In the genomic region with DNA sequence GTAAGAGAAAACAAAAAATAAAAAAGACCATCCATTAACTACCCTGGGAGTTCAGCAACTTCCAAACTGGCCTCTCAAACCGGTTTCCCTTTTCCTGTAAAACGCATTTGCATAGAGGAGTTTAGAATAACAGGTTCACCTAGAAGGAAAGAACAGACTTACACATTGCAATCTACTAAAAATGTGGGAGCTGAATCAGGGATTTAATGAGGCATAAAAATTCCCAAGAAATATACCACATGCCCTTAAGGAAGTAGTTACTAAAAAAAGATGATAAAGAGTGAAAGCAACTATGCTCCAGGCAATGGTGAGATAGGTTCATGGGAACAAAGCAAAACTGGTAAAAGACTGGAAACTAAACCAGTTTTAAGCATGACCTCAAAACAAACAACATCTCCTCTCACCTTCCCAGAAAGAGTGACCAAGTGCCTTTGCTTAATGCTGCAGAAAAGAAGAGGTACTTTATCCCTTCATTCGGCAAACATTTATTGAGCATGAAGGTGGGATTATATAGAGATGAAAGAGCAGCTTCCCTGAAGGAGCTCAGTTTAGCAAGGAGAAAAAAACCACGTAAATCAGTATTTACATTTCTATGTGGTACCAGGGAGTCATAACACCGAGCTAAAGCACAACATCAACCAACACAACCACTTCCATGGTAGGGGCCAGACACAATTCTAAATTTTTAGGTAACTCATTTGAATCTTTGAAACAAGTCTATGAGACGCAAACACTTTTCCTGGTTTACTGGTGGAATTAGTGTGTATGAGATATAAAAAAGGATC, we compare ENCODE assay signal across 9 cellular contexts.
DNase-seq lines count a peak whose midpoint lies in the region; ATAC-seq, FAIRE-seq and TF ChIP-seq lines count a peak whose summit lies in the region.
"Had no signal": no experiment of that assay in that cellular context is flagged by ENCODE, and none has a peak within 500 bp of the region (broad histone marks: within the 10 kb centered on the region; RNA-seq: fewer than 3 reads in every experiment).

No MANE protein-coding gene starts in this region.

- no peak overlapping the region for H3K9ac ChIP-seq in endocrine pancreas (ENCODE audit: control insufficient read depth, insufficient read depth, low read length)

- peaks cover 3% of the 10 kb centered on the region for H3K36me3 Mint-ChIP-seq in activated CD8-positive, alpha-beta T cell treated with anti-CD3 and anti-CD28 coated beads, Interleukin-2, amount 10 ng/mL, durations not matched to agents 7 days and 5 days (ENCODE audit: low read depth)

- no peak overlapping the region for H2AFZ ChIP-seq in osteoblast (ENCODE audit: low read length)

- no peak for ATAC-seq in activated CD8-positive, alpha-beta T cell treated with anti-CD3 and anti-CD28 coated beads, Interleukin-2, amount 10 ng/mL, durations not matched to agents 7 days and 5 days

- CTCF ChIA-PET in activated CD8-positive, alpha-beta T cell treated with anti-CD3 and anti-CD28 coated beads, Interleukin-2, amount 10 ng/mL, durations not matched to agents 7 days and 5 days (lab: Charles Lee), result interaction anchor here (0.7 to 2.7 kb wide), 5 partner anchors 11 to 51 kb away, joined by 3 to 10 read pairs (median 3); no protein-coding TSS in a partner anchor

- no peak for FAIRE-seq in D721Med (lab: Jason Lieb, UNC)

- H3K27ac ChIP-seq in osteoblast (ENCODE audit: low read depth, low read length), result no peak overlapping the region

- H3K9me3 ChIP-seq in endocrine pancreas (ENCODE audit: control insufficient read depth, low read length) (no peaks in the 10 kb centered on the region), osteoblast (ENCODE audit: low read depth, low read length) (no peaks in the 10 kb centered on the region)

- H3K4me3 Mint-ChIP-seq in activated CD8-positive, alpha-beta T cell treated with anti-CD3 and anti-CD28 coated beads, Interleukin-2, amount 10 ng/mL, durations not matched to agents 7 days and 5 days, result no peak overlapping the region

- DNase-seq in DMS53 treated with DMSO at 0.1 percent for 48 hours (lab: John Stamatoyannopoulos, UW; ENCODE audit: unreplicated experiment), result peak; percentile 86
- peak; percentile 87 for DNase-seq in LNCaP clone FGC (ENCODE audit: low read depth)
- no peak for DNase-seq in osteoblast (ENCODE audit: insufficient read length, low spot score, missing footprints)
- DNase-seq in MV-4-11 (lab: John Stamatoyannopoulos, UW), result no peak
- no peak for DNase-seq in middle frontal gyrus (ENCODE audit: extremely low spot score, low spot score)
- no peak for DNase-seq in D721Med (ENCODE audit: insufficient read length, low spot score)
- DNase-seq in activated CD8-positive, alpha-beta T cell treated with anti-CD3 and anti-CD28 coated beads, Interleukin-2, amount 10 ng/mL, durations not matched to agents 7 days and 5 days, result no peak
- DNase-seq: Karpas-422 had no signal

- peaks cover 19% of the 10 kb centered on the region for H3K4me1 ChIP-seq in endocrine pancreas (ENCODE audit: control insufficient read depth, insufficient read depth, low read length)
- H3K4me1 ChIP-seq in osteoblast (ENCODE audit: insufficient read depth, low read length), result peaks cover 20% of the 10 kb centered on the region

- no peaks in the 10 kb centered on the region for H3K27me3 ChIP-seq in endocrine pancreas (ENCODE audit: control insufficient read depth, insufficient read depth, low read length)
- H3K27me3 ChIP-seq in osteoblast (ENCODE audit: insufficient read depth, low read length), result no peaks in the 10 kb centered on the region

- H3K4me2 ChIP-seq in osteoblast (ENCODE audit: insufficient read depth, low read length), result peak overlapping the region; percentile 19

- peaks cover 45% of the 10 kb centered on the region for H3K4me1 Mint-ChIP-seq in activated CD8-positive, alpha-beta T cell treated with anti-CD3 and anti-CD28 coated beads, Interleukin-2, amount 10 ng/mL, durations not matched to agents 7 days and 5 days (ENCODE audit: low read depth)

- H3K79me2 ChIP-seq in osteoblast (ENCODE audit: insufficient read depth, low read length), result no peaks in the 10 kb centered on the region

- no peaks in the 10 kb centered on the region for H3K27me3 Mint-ChIP-seq in activated CD8-positive, alpha-beta T cell treated with anti-CD3 and anti-CD28 coated beads, Interleukin-2, amount 10 ng/mL, durations not matched to agents 7 days and 5 days (ENCODE audit: low read depth)

- POLR2A ChIA-PET in activated CD8-positive, alpha-beta T cell treated with anti-CD3 and anti-CD28 coated beads, Interleukin-2, amount 10 ng/mL, durations not matched to agents 7 days and 5 days (lab: Charles Lee), result interaction anchor here (0.7 kb wide), 1 partner anchor 42 kb away, joined by 3 read pairs; no protein-coding TSS in a partner anchor

- H3K4me3 ChIP-seq in LNCaP clone FGC (ENCODE audit: low read depth, low read length), result peak overlapping the region; percentile 31
- H3K4me3 ChIP-seq in endocrine pancreas (ENCODE audit: control insufficient read depth, insufficient read depth, low read length), result peak overlapping the region; percentile 52
- no peak overlapping the region for H3K4me3 ChIP-seq in osteoblast (ENCODE audit: insufficient read depth, low read length)

- H3K27ac Mint-ChIP-seq in activated CD8-positive, alpha-beta T cell treated with anti-CD3 and anti-CD28 coated beads, Interleukin-2, amount 10 ng/mL, durations not matched to agents 7 days and 5 days, result no peak overlapping the region

- H3K9me3 Mint-ChIP-seq in activated CD8-positive, alpha-beta T cell treated with anti-CD3 and anti-CD28 coated beads, Interleukin-2, amount 10 ng/mL, durations not matched to agents 7 days and 5 days (ENCODE audit: insufficient read depth), result no peaks in the 10 kb centered on the region

- no peaks in the 10 kb centered on the region for H3K36me3 ChIP-seq in endocrine pancreas (ENCODE audit: control insufficient read depth, insufficient read depth, low read length)
- H3K36me3 ChIP-seq in osteoblast (ENCODE audit: insufficient read depth, low read length), result no peaks in the 10 kb centered on the region

- H4K20me1 ChIP-seq in osteoblast (ENCODE audit: insufficient read depth, low read length), result no peaks in the 10 kb centered on the region

- TF ChIP-seq CTCF in LNCaP clone FGC (IDR thresholded peaks at IDR 0.05; ENCODE audit: control insufficient read depth, extremely low read depth, insufficient read depth), result no peak
- no peak for TF ChIP-seq CTCF in osteoblast (IDR thresholded peaks at IDR 0.05; ENCODE audit: extremely low read depth, low read depth, low read length)
- no peak for TF ChIP-seq CTCF in D721Med (IDR thresholded peaks at IDR 0.05; ENCODE audit: insufficient read depth, missing control alignments)

Comparison
In these comparisons a context has a peak if more than half of its experiments do, and no peak if none do; other contexts are left out.
1. DNase-seq: peak in DMS53 treated with DMSO at 0.1 percent for 48 hours (single experiment) and LNCaP clone FGC (single experiment); none in osteoblast (single experiment), MV-4-11 (single experiment), middle frontal gyrus (single experiment), D721Med (single experiment) and activated CD8-positive, alpha-beta T cell treated with anti-CD3 and anti-CD28 coated beads, Interleukin-2, amount 10 ng/mL, durations not matched to agents 7 days and 5 days (single experiment).